8 cellular contexts compared by ENCODE assay signal in the genomic region with DNA sequence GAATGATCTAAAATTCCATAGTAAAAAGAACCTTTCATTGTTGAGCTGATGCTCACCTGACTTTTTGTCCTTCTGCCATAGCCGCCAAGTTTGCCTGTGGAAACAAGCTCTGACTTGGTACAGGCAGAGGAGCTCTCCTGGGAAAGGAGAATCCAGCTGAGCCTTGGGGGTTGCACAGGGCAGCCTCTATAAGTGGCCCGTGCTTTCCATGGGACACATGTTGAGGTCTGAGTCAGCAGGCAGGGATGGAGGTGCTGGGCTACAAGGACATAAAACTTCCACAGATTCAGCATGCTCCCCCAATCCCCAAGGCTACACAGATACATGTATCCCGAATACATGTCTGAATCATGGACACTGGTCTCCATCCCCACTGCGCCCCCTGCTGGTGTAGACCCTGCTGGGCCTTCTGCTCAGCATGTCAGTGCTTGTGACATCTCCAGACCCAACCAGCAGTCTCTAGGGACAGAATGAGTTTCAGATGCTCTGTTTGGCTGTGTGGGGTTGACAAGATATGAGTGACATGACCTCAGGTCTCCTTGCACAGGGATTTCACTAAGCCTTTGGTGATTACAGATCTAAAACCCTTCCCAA.
DNase-seq lines count a peak whose midpoint lies in the region; ATAC-seq and TF ChIP-seq lines count a peak whose summit lies in the region.
"Not testable (repeated sequence)": the region's sequence is repeated elsewhere in the genome, so short reads cannot be mapped to it uniquely, and the experiment has no call there.

No MANE protein-coding gene starts in this region.

- H3F3A ChIP-seq in SU-DHL-6 (ENCODE audit: insufficient read depth), result not testable (repeated sequence)

- H3K4me3 Mint-ChIP-seq in naive thymus-derived CD4-positive, alpha-beta T cell, result not testable (repeated sequence)

- not testable (repeated sequence) for H3K4me3 ChIP-seq in BE2C (ENCODE audit: low read depth, low read length); SU-DHL-6 (ENCODE audit: insufficient read depth, low read length, poor library complexity, severe bottlenecking); epithelial cell of proximal tubule (ENCODE audit: low read depth, low read length); naive thymus-derived CD4-positive, alpha-beta T cell (ENCODE audit: low read length)

- not testable (repeated sequence) for H3K9me2 ChIP-seq in SU-DHL-6 (replicated peaks; ENCODE audit: insufficient read depth, low read length)

- H3K27ac ChIP-seq in SU-DHL-6 (ENCODE audit: low read depth, low read length); naive thymus-derived CD4-positive, alpha-beta T cell (ENCODE audit: low read depth, low read length): not testable (repeated sequence)

- not testable (repeated sequence) for H2AFZ ChIP-seq in SU-DHL-6 (ENCODE audit: low read depth, low read length, severe bottlenecking)

- H3K27me3 ChIP-seq in BE2C; SU-DHL-6 (ENCODE audit: low read length); naive thymus-derived CD4-positive, alpha-beta T cell (ENCODE audit: control insufficient read depth in 2 of 2, insufficient read depth in 2 of 2, low read length in 2 of 2): not testable (repeated sequence)

- H3K9me3 ChIP-seq in BE2C; SU-DHL-6 (ENCODE audit: insufficient read depth, low read length); naive thymus-derived CD4-positive, alpha-beta T cell (ENCODE audit: control insufficient read depth in 2 of 3, low read length in 3 of 3): not testable (repeated sequence)

- intact Hi-C loops in naive thymus-derived CD4-positive, alpha-beta T cell (cut with micrococcal nuclease), result not testable (repeated sequence)

- peaks cover 5 to 15% (median 11%) of the 10 kb centered on the region in 7 donors for H3K4me1 Mint-ChIP-seq in naive thymus-derived CD4-positive, alpha-beta T cell

- H3K27me3 Mint-ChIP-seq in naive thymus-derived CD4-positive, alpha-beta T cell, result not testable (repeated sequence)

- CTCF ChIA-PET in naive thymus-derived CD4-positive, alpha-beta T cell (lab: Charles Lee), result not testable (repeated sequence)

- H3K36me3 Mint-ChIP-seq in naive thymus-derived CD4-positive, alpha-beta T cell, result not testable (repeated sequence)

- H3K27ac Mint-ChIP-seq in naive thymus-derived CD4-positive, alpha-beta T cell, result not testable (repeated sequence)

- H3K9ac ChIP-seq in SU-DHL-6 (ENCODE audit: low read length), result not testable (repeated sequence)

- peak; percentile 41 for TF ChIP-seq CTCF in BE2C (IDR thresholded peaks at IDR 0.05; ENCODE audit: low read depth, low read length)
- peak; percentile 19 for TF ChIP-seq CTCF in SU-DHL-6 (IDR thresholded peaks at IDR 0.05; ENCODE audit: insufficient read depth, low read length, poor library complexity, severe bottlenecking)
- peak; percentile 44 for TF ChIP-seq CTCF in epithelial cell of proximal tubule (conservative IDR thresholded peaks at IDR 0.05; ENCODE audit: low read depth, low read length)

- not testable (repeated sequence) for H3K4me2 ChIP-seq in SU-DHL-6 (ENCODE audit: low read depth, low read length, poor library complexity, severe bottlenecking)

- not testable (repeated sequence) for H3K4me1 ChIP-seq in BE2C; naive thymus-derived CD4-positive, alpha-beta T cell (ENCODE audit: control insufficient read depth in 2 of 2, insufficient read depth in 2 of 2, low read length in 2 of 2)

- ATAC-seq in GM18867 (IDR thresholded peaks at IDR 0.05; ENCODE audit: unreplicated experiment) (peak; percentile 98), GM21515 (IDR thresholded peaks at IDR 0.05; ENCODE audit: unreplicated experiment) (peak; percentile 84), HG02870 (IDR thresholded peaks at IDR 0.05; ENCODE audit: unreplicated experiment) (peak; percentile 86), HG03460 (IDR thresholded peaks at IDR 0.05; ENCODE audit: unreplicated experiment) (peak; percentile 97)
- ATAC-seq in naive thymus-derived CD4-positive, alpha-beta T cell, result peak; percentile 69

- POLR2A ChIA-PET in naive thymus-derived CD4-positive, alpha-beta T cell (lab: Charles Lee), result not testable (repeated sequence)

- H3K79me2 ChIP-seq in SU-DHL-6 (ENCODE audit: insufficient read depth, low read length), result not testable (repeated sequence)

- DNase-seq in BE2C; epithelial cell of proximal tubule (ENCODE audit: low read depth); naive thymus-derived CD4-positive, alpha-beta T cell: not testable (repeated sequence)

- H3K36me3 ChIP-seq in BE2C; SU-DHL-6 (ENCODE audit: low read length); naive thymus-derived CD4-positive, alpha-beta T cell (ENCODE audit: control insufficient read depth in 2 of 3, insufficient read depth in 3 of 3, low read length in 3 of 3): not testable (repeated sequence)

- H4K20me1 ChIP-seq in SU-DHL-6 (ENCODE audit: low read depth, low read length), result not testable (repeated sequence)

- not testable (repeated sequence) for H3K9me3 Mint-ChIP-seq in naive thymus-derived CD4-positive, alpha-beta T cell
